17 cellular contexts compared by ENCODE assay signal in the genomic region with DNA sequence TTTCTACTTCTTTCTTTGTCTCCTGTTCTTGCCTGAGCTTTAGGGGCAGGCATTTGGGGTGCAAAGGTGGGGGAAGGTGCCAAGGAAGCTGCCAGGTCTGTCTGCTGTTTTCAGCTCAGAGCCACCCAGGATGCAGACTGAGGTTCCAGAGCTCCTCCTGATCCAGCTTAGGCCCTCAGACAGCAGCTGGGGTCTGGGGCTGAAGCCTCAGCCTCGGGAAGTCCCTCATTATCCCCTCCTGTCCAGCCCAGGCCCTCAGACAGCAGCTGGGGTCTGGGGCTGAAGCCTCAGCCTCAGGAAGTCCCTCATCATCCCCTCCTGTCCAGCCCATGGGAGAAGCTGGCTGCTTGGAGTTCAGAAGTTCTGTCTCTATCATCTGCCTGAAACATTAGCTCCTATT.
"Had no signal": no experiment of that assay in that cellular context is flagged by ENCODE, and none has a peak within 500 bp of the region (broad histone marks: within the 10 kb centered on the region; RNA-seq: fewer than 3 reads in every experiment).

No MANE protein-coding gene starts in this region.

- ATAC-seq: SK-N-SH treated with all-trans-retinoic acid at 6 μM for 48 hours had no signal

- DNase-seq: KBM-7, MV-4-11, NCI-H1048, NCI-H1105, NCI-H1417, NCI-H1436 treated with DMSO at 0.1 percent for 48 hours, NCI-H1694, NCI-H187 treated with DMSO at 0.1 percent for 48 hours, NCI-H2029 treated with DMSO at 0.1 percent for 48 hours, NCI-H2171 treated with DMSO at 0.1 percent for 48 hours, NCI-H345, NCI-H446 treated with DMSO at 0.1 percent for 48 hours, NCI-H510A treated with DMSO at 0.1 percent for 48 hours, NCI-H526, Right ventricle myocardium superior, RPMI8226 had no signal
